In the genomic region with DNA sequence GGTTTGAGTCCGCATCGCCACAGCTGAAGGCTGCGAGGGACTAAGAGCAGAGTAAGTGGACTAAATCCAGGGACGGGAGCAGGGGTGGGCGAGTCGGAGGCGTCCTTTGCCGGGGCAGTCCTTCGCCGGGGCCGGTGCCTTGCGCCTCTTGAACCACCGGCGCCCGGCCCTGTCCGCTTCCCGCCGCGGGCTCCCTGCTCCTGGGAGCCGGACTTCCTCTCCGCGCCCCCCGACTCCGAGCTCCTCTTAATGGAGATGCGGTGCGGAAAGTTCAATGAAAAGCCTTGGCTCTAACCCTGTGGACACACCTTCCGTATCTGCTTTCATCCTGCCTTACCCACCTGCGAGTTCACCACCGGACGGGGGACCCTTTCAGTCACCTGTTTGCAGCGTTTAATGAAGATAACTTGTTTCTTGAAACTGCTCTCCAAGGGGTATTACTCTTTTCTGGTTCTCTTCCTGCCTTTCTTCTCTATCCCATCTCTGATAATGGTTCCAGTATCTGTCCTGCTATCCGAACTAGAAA, we compare ENCODE assay signal across 1 cellular context.
TF ChIP-seq lines count a peak whose summit lies in the region.

No MANE protein-coding gene starts in this region.

TF ChIP-seq in HepG2, 621 proteins besides CTCF, POLR2A, EP300 and RAD21 (continued from another document and continues in another):
- TF ChIP-seq ZNF878 (CRISPR knock-in tag; IDR thresholded peaks at IDR 0.05) (no peak), ZNF615 (CRISPR knock-in tag; IDR thresholded peaks at IDR 0.05; ENCODE audit: borderline replicate concordance) (0 out of 2 replicates have a peak, but pooled peaks have one; percentile 17), AGO2 (optimal IDR thresholded peaks at IDR 0.05; ENCODE audit: low read depth, low read length) (no peak), SALL2 (CRISPR knock-in tag; IDR thresholded peaks at IDR 0.05) (no peak), ZNF788 (CRISPR knock-in tag; IDR thresholded peaks at IDR 0.05; ENCODE audit: borderline replicate concordance) (no peak), IRX3 (CRISPR knock-in tag; IDR thresholded peaks at IDR 0.05; ENCODE audit: borderline replicate concordance, low read depth) (no peak), TEAD3 (CRISPR knock-in tag; optimal IDR thresholded peaks at IDR 0.05; ENCODE audit: borderline replicate concordance) (no peak), ZNF557 (CRISPR knock-in tag; IDR thresholded peaks at IDR 0.05) (no peak), ARNT2 (CRISPR knock-in tag; IDR thresholded peaks at IDR 0.05; ENCODE audit: low read depth) (no peak), ZNF292 (CRISPR knock-in tag; IDR thresholded peaks at IDR 0.05; ENCODE audit: borderline replicate concordance, low read depth) (no peak), CC2D1A (CRISPR knock-in tag; IDR thresholded peaks at IDR 0.05) (0 out of 2 replicates have a peak, but pooled peaks have one; percentile 25), TCF7L2 (IDR thresholded peaks at IDR 0.05; ENCODE audit: low read depth, low read length) (no peak), ZNF431 (CRISPR knock-in tag; IDR thresholded peaks at IDR 0.05; ENCODE audit: borderline replicate concordance, low read depth) (0 out of 2 replicates have a peak, but pooled peaks have one; percentile 58), ZNF282 (IDR thresholded peaks at IDR 0.05; ENCODE audit: partially characterized antibody) (no peak), SPEN (CRISPR knock-in tag; IDR thresholded peaks at IDR 0.05; ENCODE audit: low read depth) (no peak), CHD4 (IDR thresholded peaks at IDR 0.05; ENCODE audit: borderline replicate concordance, low read length) (no peak), SAP130 (CRISPR knock-in tag; IDR thresholded peaks at IDR 0.05; ENCODE audit: low read depth) (0 out of 2 replicates have a peak, but pooled peaks have one; percentile 7), GPN1 (CRISPR knock-in tag; IDR thresholded peaks at IDR 0.05; ENCODE audit: borderline replicate concordance) (no peak), TMF1 (CRISPR knock-in tag; IDR thresholded peaks at IDR 0.05; ENCODE audit: low read depth) (no peak; the same call in 1 of the 2 replicates), ZBTB7B (CRISPR knock-in tag; IDR thresholded peaks at IDR 0.05) (no peak), NFRKB (IDR thresholded peaks at IDR 0.05) (no peak), HNF4A (CRISPR knock-in tag; IDR thresholded peaks at IDR 0.05) (no peak), ZNF263 (CRISPR knock-in tag; IDR thresholded peaks at IDR 0.05) (no peak), FIP1L1 (IDR thresholded peaks at IDR 0.05; ENCODE audit: borderline replicate concordance, insufficient read depth, low read depth, low read length) (no peak), ZNF713 (CRISPR knock-in tag; IDR thresholded peaks at IDR 0.05) (no peak), PRMT3 (CRISPR knock-in tag; IDR thresholded peaks at IDR 0.05; ENCODE audit: borderline replicate concordance, low read depth) (no peak), ELF4 (CRISPR knock-in tag; IDR thresholded peaks at IDR 0.05; ENCODE audit: borderline replicate concordance) (no peak), ZNF382 (CRISPR knock-in tag; IDR thresholded peaks at IDR 0.05; ENCODE audit: borderline replicate concordance) (no peak), SP1 (IDR thresholded peaks at IDR 0.05) (no peak), SP1 (CRISPR knock-in tag; IDR thresholded peaks at IDR 0.05) (no peak), ZNF274 (CRISPR knock-in tag; IDR thresholded peaks at IDR 0.05) (no peak), MAF1 (CRISPR knock-in tag; IDR thresholded peaks at IDR 0.05; ENCODE audit: borderline replicate concordance) (no peak), KLF9 (CRISPR knock-in tag; IDR thresholded peaks at IDR 0.05; ENCODE audit: low read depth) (no peak), ZNF224 (CRISPR knock-in tag; IDR thresholded peaks at IDR 0.05) (no peak)
- TF ChIP-seq, protein P1, sequence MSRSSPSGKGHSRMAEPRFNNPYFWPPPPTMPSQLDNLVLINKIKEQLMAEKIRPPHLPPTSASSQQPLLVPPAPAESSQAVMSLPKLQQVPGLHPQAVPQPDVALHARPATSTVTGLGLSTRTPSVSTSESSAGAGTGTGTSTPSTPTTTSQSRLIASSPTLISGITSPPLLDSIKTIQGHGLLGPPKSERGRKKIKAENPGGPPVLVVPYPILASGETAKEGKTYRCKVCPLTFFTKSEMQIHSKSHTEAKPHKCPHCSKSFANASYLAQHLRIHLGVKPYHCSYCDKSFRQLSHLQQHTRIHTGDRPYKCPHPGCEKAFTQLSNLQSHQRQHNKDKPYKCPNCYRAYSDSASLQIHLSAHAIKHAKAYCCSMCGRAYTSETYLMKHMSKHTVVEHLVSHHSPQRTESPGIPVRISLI (CRISPR knock-in tag; IDR thresholded peaks at IDR 0.05; ENCODE audit: borderline replicate concordance): no peak
- TF ChIP-seq, protein P2, sequence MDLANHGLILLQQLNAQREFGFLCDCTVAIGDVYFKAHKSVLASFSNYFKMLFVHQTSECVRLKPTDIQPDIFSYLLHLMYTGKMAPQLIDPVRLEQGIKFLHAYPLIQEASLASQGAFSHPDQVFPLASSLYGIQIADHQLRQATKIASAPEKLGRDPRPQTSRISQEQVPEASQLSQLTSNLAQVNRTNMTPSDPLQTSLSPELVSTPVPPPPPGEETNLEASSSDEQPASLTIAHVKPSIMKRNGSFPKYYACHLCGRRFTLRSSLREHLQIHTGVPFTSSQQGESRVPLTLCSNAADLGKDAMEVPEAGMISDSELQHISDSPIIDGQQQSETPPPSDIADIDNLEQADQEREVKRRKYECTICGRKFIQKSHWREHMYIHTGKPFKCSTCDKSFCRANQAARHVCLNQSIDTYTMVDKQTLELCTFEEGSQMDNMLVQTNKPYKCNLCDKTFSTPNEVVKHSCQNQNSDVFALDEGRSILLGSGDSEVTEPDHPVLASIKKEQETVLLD (CRISPR knock-in tag; IDR thresholded peaks at IDR 0.05; ENCODE audit: low read depth): no peak
- TF ChIP-seq, protein P3, sequence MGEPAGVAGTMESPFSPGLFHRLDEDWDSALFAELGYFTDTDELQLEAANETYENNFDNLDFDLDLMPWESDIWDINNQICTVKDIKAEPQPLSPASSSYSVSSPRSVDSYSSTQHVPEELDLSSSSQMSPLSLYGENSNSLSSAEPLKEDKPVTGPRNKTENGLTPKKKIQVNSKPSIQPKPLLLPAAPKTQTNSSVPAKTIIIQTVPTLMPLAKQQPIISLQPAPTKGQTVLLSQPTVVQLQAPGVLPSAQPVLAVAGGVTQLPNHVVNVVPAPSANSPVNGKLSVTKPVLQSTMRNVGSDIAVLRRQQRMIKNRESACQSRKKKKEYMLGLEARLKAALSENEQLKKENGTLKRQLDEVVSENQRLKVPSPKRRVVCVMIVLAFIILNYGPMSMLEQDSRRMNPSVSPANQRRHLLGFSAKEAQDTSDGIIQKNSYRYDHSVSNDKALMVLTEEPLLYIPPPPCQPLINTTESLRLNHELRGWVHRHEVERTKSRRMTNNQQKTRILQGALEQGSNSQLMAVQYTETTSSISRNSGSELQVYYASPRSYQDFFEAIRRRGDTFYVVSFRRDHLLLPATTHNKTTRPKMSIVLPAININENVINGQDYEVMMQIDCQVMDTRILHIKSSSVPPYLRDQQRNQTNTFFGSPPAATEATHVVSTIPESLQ (CRISPR knock-in tag; conservative IDR thresholded peaks at IDR 0.05): no peak
- TF ChIP-seq, protein P4, sequence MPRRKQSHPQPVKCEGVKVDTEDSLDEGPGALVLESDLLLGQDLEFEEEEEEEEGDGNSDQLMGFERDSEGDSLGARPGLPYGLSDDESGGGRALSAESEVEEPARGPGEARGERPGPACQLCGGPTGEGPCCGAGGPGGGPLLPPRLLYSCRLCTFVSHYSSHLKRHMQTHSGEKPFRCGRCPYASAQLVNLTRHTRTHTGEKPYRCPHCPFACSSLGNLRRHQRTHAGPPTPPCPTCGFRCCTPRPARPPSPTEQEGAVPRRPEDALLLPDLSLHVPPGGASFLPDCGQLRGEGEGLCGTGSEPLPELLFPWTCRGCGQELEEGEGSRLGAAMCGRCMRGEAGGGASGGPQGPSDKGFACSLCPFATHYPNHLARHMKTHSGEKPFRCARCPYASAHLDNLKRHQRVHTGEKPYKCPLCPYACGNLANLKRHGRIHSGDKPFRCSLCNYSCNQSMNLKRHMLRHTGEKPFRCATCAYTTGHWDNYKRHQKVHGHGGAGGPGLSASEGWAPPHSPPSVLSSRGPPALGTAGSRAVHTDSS (CRISPR knock-in tag; conservative IDR thresholded peaks at IDR 0.05): no peak
- TF ChIP-seq, protein P5, sequence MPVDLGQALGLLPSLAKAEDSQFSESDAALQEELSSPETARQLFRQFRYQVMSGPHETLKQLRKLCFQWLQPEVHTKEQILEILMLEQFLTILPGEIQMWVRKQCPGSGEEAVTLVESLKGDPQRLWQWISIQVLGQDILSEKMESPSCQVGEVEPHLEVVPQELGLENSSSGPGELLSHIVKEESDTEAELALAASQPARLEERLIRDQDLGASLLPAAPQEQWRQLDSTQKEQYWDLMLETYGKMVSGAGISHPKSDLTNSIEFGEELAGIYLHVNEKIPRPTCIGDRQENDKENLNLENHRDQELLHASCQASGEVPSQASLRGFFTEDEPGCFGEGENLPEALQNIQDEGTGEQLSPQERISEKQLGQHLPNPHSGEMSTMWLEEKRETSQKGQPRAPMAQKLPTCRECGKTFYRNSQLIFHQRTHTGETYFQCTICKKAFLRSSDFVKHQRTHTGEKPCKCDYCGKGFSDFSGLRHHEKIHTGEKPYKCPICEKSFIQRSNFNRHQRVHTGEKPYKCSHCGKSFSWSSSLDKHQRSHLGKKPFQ (CRISPR knock-in tag; IDR thresholded peaks at IDR 0.05; ENCODE audit: insufficient replicate concordance): no peak
- TF ChIP-seq, protein P6, sequence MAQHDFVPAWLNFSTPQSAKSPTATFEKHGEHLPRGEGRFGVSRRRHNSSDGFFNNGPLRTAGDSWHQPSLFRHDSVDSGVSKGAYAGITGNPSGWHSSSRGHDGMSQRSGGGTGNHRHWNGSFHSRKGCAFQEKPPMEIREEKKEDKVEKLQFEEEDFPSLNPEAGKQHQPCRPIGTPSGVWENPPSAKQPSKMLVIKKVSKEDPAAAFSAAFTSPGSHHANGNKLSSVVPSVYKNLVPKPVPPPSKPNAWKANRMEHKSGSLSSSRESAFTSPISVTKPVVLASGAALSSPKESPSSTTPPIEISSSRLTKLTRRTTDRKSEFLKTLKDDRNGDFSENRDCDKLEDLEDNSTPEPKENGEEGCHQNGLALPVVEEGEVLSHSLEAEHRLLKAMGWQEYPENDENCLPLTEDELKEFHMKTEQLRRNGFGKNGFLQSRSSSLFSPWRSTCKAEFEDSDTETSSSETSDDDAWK (CRISPR knock-in tag; IDR thresholded peaks at IDR 0.05): no peak
- TF ChIP-seq, protein P7, sequence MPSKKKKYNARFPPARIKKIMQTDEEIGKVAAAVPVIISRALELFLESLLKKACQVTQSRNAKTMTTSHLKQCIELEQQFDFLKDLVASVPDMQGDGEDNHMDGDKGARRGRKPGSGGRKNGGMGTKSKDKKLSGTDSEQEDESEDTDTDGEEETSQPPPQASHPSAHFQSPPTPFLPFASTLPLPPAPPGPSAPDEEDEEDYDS (CRISPR knock-in tag; IDR thresholded peaks at IDR 0.05): no peak
- TF ChIP-seq, protein P8, sequence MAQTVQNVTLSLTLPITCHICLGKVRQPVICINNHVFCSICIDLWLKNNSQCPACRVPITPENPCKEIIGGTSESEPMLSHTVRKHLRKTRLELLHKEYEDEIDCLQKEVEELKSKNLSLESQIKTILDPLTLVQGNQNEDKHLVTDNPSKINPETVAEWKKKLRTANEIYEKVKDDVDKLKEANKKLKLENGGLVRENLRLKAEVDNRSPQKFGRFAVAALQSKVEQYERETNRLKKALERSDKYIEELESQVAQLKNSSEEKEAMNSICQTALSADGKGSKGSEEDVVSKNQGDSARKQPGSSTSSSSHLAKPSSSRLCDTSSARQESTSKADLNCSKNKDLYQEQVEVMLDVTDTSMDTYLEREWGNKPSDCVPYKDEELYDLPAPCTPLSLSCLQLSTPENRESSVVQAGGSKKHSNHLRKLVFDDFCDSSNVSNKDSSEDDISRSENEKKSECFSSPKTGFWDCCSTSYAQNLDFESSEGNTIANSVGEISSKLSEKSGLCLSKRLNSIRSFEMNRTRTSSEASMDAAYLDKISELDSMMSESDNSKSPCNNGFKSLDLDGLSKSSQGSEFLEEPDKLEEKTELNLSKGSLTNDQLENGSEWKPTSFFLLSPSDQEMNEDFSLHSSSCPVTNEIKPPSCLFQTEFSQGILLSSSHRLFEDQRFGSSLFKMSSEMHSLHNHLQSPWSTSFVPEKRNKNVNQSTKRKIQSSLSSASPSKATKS (CRISPR knock-in tag; IDR thresholded peaks at IDR 0.05): no peak
- TF ChIP-seq, protein P9, sequence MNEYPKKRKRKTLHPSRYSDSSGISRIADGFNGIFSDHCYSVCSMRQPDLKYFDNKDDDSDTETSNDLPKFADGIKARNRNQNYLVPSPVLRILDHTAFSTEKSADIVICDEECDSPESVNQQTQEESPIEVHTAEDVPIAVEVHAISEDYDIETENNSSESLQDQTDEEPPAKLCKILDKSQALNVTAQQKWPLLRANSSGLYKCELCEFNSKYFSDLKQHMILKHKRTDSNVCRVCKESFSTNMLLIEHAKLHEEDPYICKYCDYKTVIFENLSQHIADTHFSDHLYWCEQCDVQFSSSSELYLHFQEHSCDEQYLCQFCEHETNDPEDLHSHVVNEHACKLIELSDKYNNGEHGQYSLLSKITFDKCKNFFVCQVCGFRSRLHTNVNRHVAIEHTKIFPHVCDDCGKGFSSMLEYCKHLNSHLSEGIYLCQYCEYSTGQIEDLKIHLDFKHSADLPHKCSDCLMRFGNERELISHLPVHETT (CRISPR knock-in tag; conservative IDR thresholded peaks at IDR 0.05): 0 out of 2 replicates have a peak, but pooled peaks have one; percentile 14
- TF ChIP-seq, protein P10, sequence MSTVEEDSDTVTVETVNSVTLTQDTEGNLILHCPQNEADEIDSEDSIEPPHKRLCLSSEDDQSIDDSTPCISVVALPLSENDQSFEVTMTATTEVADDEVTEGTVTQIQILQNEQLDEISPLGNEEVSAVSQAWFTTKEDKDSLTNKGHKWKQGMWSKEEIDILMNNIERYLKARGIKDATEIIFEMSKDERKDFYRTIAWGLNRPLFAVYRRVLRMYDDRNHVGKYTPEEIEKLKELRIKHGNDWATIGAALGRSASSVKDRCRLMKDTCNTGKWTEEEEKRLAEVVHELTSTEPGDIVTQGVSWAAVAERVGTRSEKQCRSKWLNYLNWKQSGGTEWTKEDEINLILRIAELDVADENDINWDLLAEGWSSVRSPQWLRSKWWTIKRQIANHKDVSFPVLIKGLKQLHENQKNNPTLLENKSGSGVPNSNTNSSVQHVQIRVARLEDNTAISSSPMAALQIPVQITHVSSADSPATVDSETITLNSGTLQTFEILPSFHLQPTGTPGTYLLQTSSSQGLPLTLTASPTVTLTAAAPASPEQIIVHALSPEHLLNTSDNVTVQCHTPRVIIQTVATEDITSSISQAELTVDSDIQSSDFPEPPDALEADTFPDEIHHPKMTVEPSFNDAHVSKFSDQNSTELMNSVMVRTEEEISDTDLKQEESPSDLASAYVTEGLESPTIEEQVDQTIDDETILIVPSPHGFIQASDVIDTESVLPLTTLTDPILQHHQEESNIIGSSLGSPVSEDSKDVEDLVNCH (CRISPR knock-in tag; IDR thresholded peaks at IDR 0.05): no peak
